ENCODE assay signal across 17 cellular contexts in the genomic region with DNA sequence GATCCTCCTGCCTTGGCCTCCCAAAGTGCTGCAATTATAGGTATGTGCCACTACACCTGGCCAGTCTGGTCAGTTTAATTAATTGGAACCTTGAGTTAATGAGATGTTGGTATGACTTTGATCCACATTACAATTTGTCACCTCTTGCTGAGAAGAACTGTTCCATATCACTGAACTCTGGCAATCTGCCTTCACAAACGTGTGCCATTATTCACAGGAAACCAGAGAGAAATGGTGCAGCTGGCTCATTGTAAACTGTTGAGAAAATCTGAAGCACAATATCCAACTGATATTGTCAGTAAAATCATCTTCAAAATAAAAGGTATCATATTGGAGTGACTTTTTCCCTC.
"Had no signal": no experiment of that assay in that cellular context is flagged by ENCODE, and none has a peak within 500 bp of the region (broad histone marks: within the 10 kb centered on the region; RNA-seq: fewer than 3 reads in every experiment).

No MANE protein-coding gene starts in this region.

- H3K27ac Mint-ChIP-seq: activated CD4-positive, alpha-beta T cell treated with anti-CD3 and anti-CD28 coated beads, Interleukin-2, amount 10 ng/mL, durations not matched to agents 7 days and 5 days; activated naive CD8-positive, alpha-beta T cell; nephron; T-helper 2 cell treated with Interferon-gamma antibody and Interleukin-4, amounts not matched to agents 5 μg/mL and 100 μg/mL, for 36 hours had no signal

- H3K27ac ChIP-seq: coronary artery, foreskin keratinocyte, stomach, testis, upper lobe of right lung had no signal

- ATAC-seq: foreskin keratinocyte, upper lobe of right lung had no signal

- H3K4me1 Mint-ChIP-seq: activated CD4-positive, alpha-beta T cell treated with anti-CD3 and anti-CD28 coated beads, Interleukin-2, amount 10 ng/mL, durations not matched to agents 7 days and 5 days; central memory CD8-positive, alpha-beta T cell; nephron had no signal

- H3K4me1 ChIP-seq: foreskin keratinocyte had no signal

- DNase-seq: activated CD4-positive, alpha-beta T cell treated with anti-CD3 and anti-CD28 coated beads, Interleukin-2, amount 10 ng/mL, durations not matched to agents 7 days and 5 days; activated CD8-positive, alpha-beta memory T cell treated with anti-CD3 and anti-CD28 coated beads, Interleukin-2, amount 50 U/mL, for 48 hours; activated gamma-delta T cell treated with Interleukin-2 at 50 U/mL for 16 hours; amniotic stem cell; effector CD4-positive, alpha-beta T cell; foreskin keratinocyte; occipital lobe; stimulated activated CD4-positive, alpha-beta T cell treated with anti-CD3 and anti-CD28 coated beads, Interleukin-12 subunit alpha, Interleukin-12 subunit beta, amount 100 ng/mL, for 4 hours; stimulated activated CD4-positive, alpha-beta T cell treated with anti-CD3 and anti-CD28 coated beads, Interleukin-2, amount 100 ng/mL, for 24 hours; stomach; testis; upper lobe of right lung had no signal

- H3K36me3 ChIP-seq: stomach, upper lobe of right lung had no signal

- H3K9me3 Mint-ChIP-seq: activated CD4-positive, alpha-beta T cell treated with anti-CD3 and anti-CD28 coated beads, Interleukin-2, amount 10 ng/mL, durations not matched to agents 7 days and 5 days; central memory CD8-positive, alpha-beta T cell; nephron; T-helper 2 cell treated with Interferon-gamma antibody and Interleukin-4, amounts not matched to agents 5 μg/mL and 100 μg/mL, for 36 hours had no signal

- H3K4me3 ChIP-seq: coronary artery, stomach, testis, upper lobe of right lung had no signal

- H3K36me3 Mint-ChIP-seq: activated naive CD8-positive, alpha-beta T cell had no signal

- H3K9me3 ChIP-seq: stomach, testis, upper lobe of right lung had no signal

- H3K27me3 Mint-ChIP-seq: activated naive CD8-positive, alpha-beta T cell; central memory CD8-positive, alpha-beta T cell had no signal

- H3K4me3 Mint-ChIP-seq: activated CD4-positive, alpha-beta T cell treated with anti-CD3 and anti-CD28 coated beads, Interleukin-2, amount 10 ng/mL, durations not matched to agents 7 days and 5 days; activated naive CD8-positive, alpha-beta T cell; central memory CD8-positive, alpha-beta T cell; nephron; T-helper 2 cell treated with Interferon-gamma antibody and Interleukin-4, amounts not matched to agents 5 μg/mL and 100 μg/mL, for 36 hours had no signal

- H3K27me3 ChIP-seq: foreskin keratinocyte, stomach, testis, upper lobe of right lung had no signal
